In genomic region chr7:149623262-149623997, GRCh38 we compare ENCODE assay signal across 8 cellular contexts.
A peak's percentile ranks its signal among the peaks of the same experiment; 100 is the strongest.
DNase-seq lines count a peak whose midpoint lies in the region; ATAC-seq and TF ChIP-seq lines count a peak whose summit lies in the region.
"Not testable (repeated sequence)": the region's sequence is repeated elsewhere in the genome, so short reads cannot be mapped to it uniquely, and the experiment has no call there.

No MANE protein-coding gene starts in this region.

- H3K79me2 ChIP-seq in OCI-LY1 (ENCODE audit: insufficient read depth, low read length): not testable (repeated sequence)

- H4K20me1 ChIP-seq in BLaER1: peaks cover 58% of the 10 kb centered on the region
- not testable (repeated sequence) for H4K20me1 ChIP-seq in OCI-LY1 (ENCODE audit: insufficient read depth, low read length)

- WGBS in iPS DF 6.9 (ENCODE audit: insufficient coverage, insufficient read length): no CpG with 5 or more reads among the region's 19 CpGs

- H3K4me3 Mint-ChIP-seq in HFFc6: peak overlapping the region; percentile 92
- H3K4me3 Mint-ChIP-seq in activated T-cell treated with anti-CD3 and anti-CD28 coated beads, Interleukin-2, amount 50 U/mL, for 72 hours: peak overlapping the region; percentile 91 to 99
- H3K4me3 Mint-ChIP-seq in effector memory CD8-positive, alpha-beta T cell: peak overlapping the region; percentile 98 to 99
- H3K4me3 Mint-ChIP-seq in nephron progenitor cell: peak overlapping the region; percentile 97
- peak overlapping the region; percentile 96 for H3K4me3 Mint-ChIP-seq in stimulated activated naive CD8-positive, alpha-beta T cell treated with anti-CD3 and anti-CD28 coated beads, Interleukin-15, Interleukin-2, amounts not matched to agents 100 ng/mL and 50 ng/mL, for 24 hours

- not testable (repeated sequence) for H3F3A ChIP-seq in OCI-LY1 (ENCODE audit: insufficient read depth, low read length)

- H3K4me2 ChIP-seq in BLaER1 (peak overlapping the region; percentile 91), OCI-LY1 (ENCODE audit: low read length) (peak overlapping the region; percentile 79)

- H3K4me3 ChIP-seq in BLaER1: peak overlapping the region; percentile 97
- H3K4me3 ChIP-seq in OCI-LY1 (ENCODE audit: low read depth, low read length, poor library complexity, severe bottlenecking): peak overlapping the region; percentile 69
- peak overlapping the region; percentile 99; the same call in 1 of the 2 replicates for H3K4me3 ChIP-seq in iPS DF 6.9 (ENCODE audit: low read length)

- H3K9me3 ChIP-seq in BLaER1; OCI-LY1 (ENCODE audit: low read length); iPS DF 6.9 (ENCODE audit: control insufficient read depth, insufficient read depth, low read length): not testable (repeated sequence)

- ATAC-seq in activated T-cell treated with anti-CD3 and anti-CD28 coated beads, Interleukin-2, amount 50 U/mL, for 72 hours (replicated peaks in 1 of 2); effector memory CD8-positive, alpha-beta T cell (replicated peaks): not testable (repeated sequence)

- not testable (repeated sequence) for H3K27me3 Mint-ChIP-seq in HFFc6 (ENCODE audit: insufficient read depth); nephron progenitor cell (ENCODE audit: low read depth, poor library complexity); stimulated activated naive CD8-positive, alpha-beta T cell treated with anti-CD3 and anti-CD28 coated beads, Interleukin-15, Interleukin-2, amounts not matched to agents 100 ng/mL and 50 ng/mL, for 24 hours
- H3K27me3 Mint-ChIP-seq in activated T-cell treated with anti-CD3 and anti-CD28 coated beads, Interleukin-2, amount 50 U/mL, for 72 hours (ENCODE audit: low read depth): peaks cover 17% of the 10 kb centered on the region
- H3K27me3 Mint-ChIP-seq in effector memory CD8-positive, alpha-beta T cell: peaks cover 15 to 22% of the 10 kb centered on the region in 2 donors

- H3K9ac ChIP-seq in BLaER1: peak overlapping the region; percentile 95
- H3K9ac ChIP-seq in OCI-LY1 (ENCODE audit: low read length): peak overlapping the region; percentile 60

- DNase-seq in HFFc6 (peak; percentile 69), nephron progenitor cell (peak; percentile 25)
- not testable (repeated sequence) for DNase-seq in activated T-cell treated with anti-CD3 and anti-CD28 coated beads, Interleukin-2, amount 50 U/mL, for 72 hours; effector memory CD8-positive, alpha-beta T cell; iPS DF 6.9 (ENCODE audit: low read depth, low spot score)

- peaks cover 45% of the 10 kb centered on the region for H3K36me3 ChIP-seq in BLaER1
- H3K36me3 ChIP-seq in OCI-LY1 (ENCODE audit: insufficient read depth, low read length): peaks cover 28% of the 10 kb centered on the region
- H3K36me3 ChIP-seq in iPS DF 6.9 (ENCODE audit: control insufficient read depth, insufficient read depth, low read length): peaks cover 14% of the 10 kb centered on the region

- not testable (repeated sequence) for H3K9me2 ChIP-seq in OCI-LY1 (ENCODE audit: low read depth, low read length)

- TF ChIP-seq CTCF in HFFc6 (IDR thresholded peaks at IDR 0.05); OCI-LY1 (IDR thresholded peaks at IDR 0.05; ENCODE audit: low read length); nephron progenitor cell (IDR thresholded peaks at IDR 0.05): not testable (repeated sequence)

- peaks cover 14% of the 10 kb centered on the region; the same call in 1 of the 2 replicates for H3K36me3 Mint-ChIP-seq in HFFc6 (ENCODE audit: low read depth)
- H3K36me3 Mint-ChIP-seq in activated T-cell treated with anti-CD3 and anti-CD28 coated beads, Interleukin-2, amount 50 U/mL, for 72 hours (ENCODE audit: insufficient read depth in 2 of 2): peaks cover 6 to 19% of the 10 kb centered on the region in 2 donors
- peaks cover 47% of the 10 kb centered on the region for H3K36me3 Mint-ChIP-seq in effector memory CD8-positive, alpha-beta T cell (ENCODE audit: insufficient read depth)
- peaks cover 22% of the 10 kb centered on the region for H3K36me3 Mint-ChIP-seq in nephron progenitor cell (ENCODE audit: low read depth)
- H3K36me3 Mint-ChIP-seq in stimulated activated naive CD8-positive, alpha-beta T cell treated with anti-CD3 and anti-CD28 coated beads, Interleukin-15, Interleukin-2, amounts not matched to agents 100 ng/mL and 50 ng/mL, for 24 hours (ENCODE audit: low read depth): peaks cover 33% of the 10 kb centered on the region

- H3K27me3 ChIP-seq in BLaER1; OCI-LY1 (ENCODE audit: insufficient read depth, low read length); iPS DF 6.9 (ENCODE audit: control insufficient read depth, insufficient read depth, low read length): not testable (repeated sequence)

- not testable (repeated sequence) for H3K9me3 Mint-ChIP-seq in HFFc6; activated T-cell treated with anti-CD3 and anti-CD28 coated beads, Interleukin-2, amount 50 U/mL, for 72 hours; effector memory CD8-positive, alpha-beta T cell; nephron progenitor cell; stimulated activated naive CD8-positive, alpha-beta T cell treated with anti-CD3 and anti-CD28 coated beads, Interleukin-15, Interleukin-2, amounts not matched to agents 100 ng/mL and 50 ng/mL, for 24 hours

- H3K27ac ChIP-seq in BLaER1: peak overlapping the region; percentile 95
- H3K27ac ChIP-seq in OCI-LY1 (ENCODE audit: low read depth, low read length, poor library complexity, severe bottlenecking); iPS DF 6.9 (ENCODE audit: low read length): not testable (repeated sequence)

- H3K4me1 Mint-ChIP-seq in HFFc6 (ENCODE audit: low read depth): peaks cover 34% of the 10 kb centered on the region
- H3K4me1 Mint-ChIP-seq in activated T-cell treated with anti-CD3 and anti-CD28 coated beads, Interleukin-2, amount 50 U/mL, for 72 hours (ENCODE audit: low read depth): peaks cover 41% of the 10 kb centered on the region
- peaks cover 38 to 39% of the 10 kb centered on the region in 2 donors for H3K4me1 Mint-ChIP-seq in effector memory CD8-positive, alpha-beta T cell (ENCODE audit: low read depth in 2 of 2)
- H3K4me1 Mint-ChIP-seq in nephron progenitor cell: peaks cover 51% of the 10 kb centered on the region
- peaks cover 45% of the 10 kb centered on the region for H3K4me1 Mint-ChIP-seq in stimulated activated naive CD8-positive, alpha-beta T cell treated with anti-CD3 and anti-CD28 coated beads, Interleukin-15, Interleukin-2, amounts not matched to agents 100 ng/mL and 50 ng/mL, for 24 hours (ENCODE audit: low read depth)

- H3K4me1 ChIP-seq in BLaER1 (peaks cover 42% of the 10 kb centered on the region), OCI-LY1 (ENCODE audit: insufficient read depth, low read length, severe bottlenecking) (peaks cover 40% of the 10 kb centered on the region)
- H3K4me1 ChIP-seq in iPS DF 6.9 (ENCODE audit: control insufficient read depth, insufficient read depth, low read length): not testable (repeated sequence)

- H2AFZ ChIP-seq in OCI-LY1 (ENCODE audit: low read length): not testable (repeated sequence)

- H3K27ac Mint-ChIP-seq in HFFc6 (peak overlapping the region; percentile 81), nephron progenitor cell (peak overlapping the region; percentile 92)
- H3K27ac Mint-ChIP-seq in activated T-cell treated with anti-CD3 and anti-CD28 coated beads, Interleukin-2, amount 50 U/mL, for 72 hours: peak overlapping the region; percentile 56
- peak overlapping the region; percentile 95 to 96 for H3K27ac Mint-ChIP-seq in effector memory CD8-positive, alpha-beta T cell
- peak overlapping the region; percentile 76 for H3K27ac Mint-ChIP-seq in stimulated activated naive CD8-positive, alpha-beta T cell treated with anti-CD3 and anti-CD28 coated beads, Interleukin-15, Interleukin-2, amounts not matched to agents 100 ng/mL and 50 ng/mL, for 24 hours
